Comparison of ENCODE assay signal across 20 cellular contexts in the genomic region with DNA sequence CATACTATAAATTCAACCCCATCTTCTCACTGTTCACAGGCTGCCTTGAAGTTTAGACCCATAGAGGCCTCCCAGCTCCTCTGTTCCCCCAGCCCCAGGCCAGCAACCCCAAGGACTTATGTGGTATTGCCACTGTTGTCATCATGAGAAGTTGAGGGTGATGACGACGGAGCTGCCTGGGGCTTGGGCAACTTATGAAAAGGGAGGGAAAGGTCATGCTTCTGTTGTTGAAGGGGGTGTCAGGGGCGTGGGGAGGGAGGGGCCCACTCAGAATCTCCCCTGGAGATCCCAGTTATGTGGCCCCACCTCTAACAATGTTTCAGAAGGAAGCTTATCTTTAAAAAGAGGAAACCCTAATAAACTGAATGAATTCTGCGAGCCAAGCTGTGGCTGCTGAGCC.
"Had no signal": no experiment of that assay in that cellular context is flagged by ENCODE, and none has a peak within 500 bp of the region (broad histone marks: within the 10 kb centered on the region; RNA-seq: fewer than 3 reads in every experiment).

No MANE protein-coding gene starts in this region.

- DNase-seq: dermis blood vessel endothelial cell; effector CD4-positive, alpha-beta T cell; endodermal cell; erythroblast; foreskin keratinocyte; head of caudate nucleus; hippocampal formation; kidney glomerular epithelial cell; mammary epithelial cell; natural killer cell; posterior cingulate gyrus; sigmoid colon; stimulated activated CD4-positive, alpha-beta T cell treated with anti-CD3 and anti-CD28 coated beads, Interleukin-2, amount 100 ng/mL, for 24 hours; stimulated activated CD4-positive, alpha-beta T cell treated with anti-CD3 and anti-CD28 coated beads, Interleukin-4, amount 100 ng/mL, for 4 hours; stimulated activated naive B cell treated with anti-CD40 and anti-IgM and Interleukin-4, amounts not matched to agents 10 μg/mL and 1 μg/mL and 100 μg/mL, for 72 hours; stimulated activated naive CD8-positive, alpha-beta T cell treated with anti-CD3 and anti-CD28 coated beads, Interleukin-15, amount 100 ng/mL, for 72 hours; testis had no signal

- H3K36me3 Mint-ChIP-seq: natural killer cell had no signal

- H3K9me3 Mint-ChIP-seq: endodermal cell; natural killer cell; neural crest cell; stimulated activated naive CD8-positive, alpha-beta T cell treated with anti-CD3 and anti-CD28 coated beads, Interleukin-15, amount 100 ng/mL, for 72 hours had no signal

- H3K27ac Mint-ChIP-seq: endodermal cell; natural killer cell; stimulated activated naive B cell treated with anti-CD40 and anti-IgM and Interleukin-4, amounts not matched to agents 10 μg/mL and 1 μg/mL and 100 μg/mL, for 72 hours; stimulated activated naive CD8-positive, alpha-beta T cell treated with anti-CD3 and anti-CD28 coated beads, Interleukin-15, amount 100 ng/mL, for 72 hours had no signal

- H3K27ac ChIP-seq: right atrium auricular region, sigmoid colon, testis, tibial nerve had no signal

- H3K4me3 Mint-ChIP-seq: endodermal cell; natural killer cell; neural crest cell; stimulated activated naive B cell treated with anti-CD40 and anti-IgM and Interleukin-4, amounts not matched to agents 10 μg/mL and 1 μg/mL and 100 μg/mL, for 72 hours; stimulated activated naive CD8-positive, alpha-beta T cell treated with anti-CD3 and anti-CD28 coated beads, Interleukin-15, amount 100 ng/mL, for 72 hours had no signal

- H3K27me3 Mint-ChIP-seq: stimulated activated naive CD8-positive, alpha-beta T cell treated with anti-CD3 and anti-CD28 coated beads, Interleukin-15, amount 100 ng/mL, for 72 hours had no signal

- H3K4me1 Mint-ChIP-seq: natural killer cell had no signal
